In the genomic region with DNA sequence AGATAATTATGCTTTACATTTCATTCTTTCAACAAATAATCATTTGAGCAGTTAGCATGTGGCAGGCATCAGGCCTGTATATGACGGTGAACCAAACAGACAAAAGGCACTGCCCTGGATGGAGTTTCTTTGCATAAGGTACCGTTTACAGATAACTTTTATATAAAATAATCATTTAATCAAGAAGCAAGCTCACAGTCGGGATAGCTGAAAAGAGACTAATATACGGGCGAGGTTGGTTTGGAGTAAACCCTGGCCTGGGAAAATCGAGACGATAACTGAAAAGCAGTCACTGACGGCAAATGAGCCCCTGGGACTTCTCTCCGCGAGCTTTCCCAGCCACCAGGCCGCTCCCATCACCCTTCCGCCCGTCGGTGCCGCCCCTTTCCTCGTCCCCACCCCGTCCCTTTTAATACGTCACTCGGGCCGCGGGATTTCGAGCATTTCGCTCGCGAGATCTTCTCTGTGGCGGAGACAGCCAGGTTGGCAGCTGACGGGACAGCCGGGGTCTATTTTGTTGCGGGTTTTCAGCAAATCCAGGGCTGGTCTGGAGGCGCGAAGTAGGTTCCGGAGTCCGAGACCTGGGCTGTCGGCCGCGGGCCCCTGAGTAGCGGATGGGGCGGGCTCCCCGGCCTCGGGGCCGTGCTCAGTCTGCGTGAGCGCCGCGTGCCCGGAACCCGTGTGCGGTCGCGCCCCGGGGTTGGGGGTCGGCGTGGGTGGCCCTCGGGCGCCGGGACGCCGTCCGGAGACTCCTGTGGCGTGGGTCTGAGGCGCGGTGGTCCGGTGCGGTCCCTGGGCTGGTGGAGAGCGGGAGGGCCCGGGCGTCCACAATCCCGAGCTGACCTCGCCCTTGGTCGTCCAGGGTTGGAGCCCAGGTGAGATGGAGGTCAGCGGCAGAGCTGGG, we compare ENCODE assay signal across 8 cellular contexts. TPM values are rescaled to one million over a fixed set of nuclear protein-coding genes. Genes with fewer than 3 reads are reported as not detected.
DNase-seq lines count a peak whose midpoint lies in the region; ATAC-seq and TF ChIP-seq lines count a peak whose summit lies in the region.

A gene (plus strand): TSS at position 462 of the 904 bp plus-strand sequence. CDS start 703 bp downstream, outside the sequence.

- H3K4me3 Mint-ChIP-seq in IgD-negative memory B cell = peak within 1 kb of the TSS; percentile 91 to 98 (median 98)

- H3K9me2 ChIP-seq in PC-3 (replicated peaks; ENCODE audit: low read length) = no peaks in the 10 kb centered on the region

- peak within 1 kb of the TSS; percentile 89 for H2AFZ ChIP-seq in PC-3 (ENCODE audit: low read length)

- peaks cover 13 to 25% (median 19%) of the 10 kb centered on the region in 3 donors for H3K4me1 Mint-ChIP-seq in IgD-negative memory B cell

- H3K27me3 Mint-ChIP-seq in IgD-negative memory B cell = no peaks in the 10 kb centered on the region

- CTCF ChIA-PET in PC-3 (lab: Charles Lee) = interaction anchor here (0.6 to 1.2 kb wide), 2 partner anchors 31 to 253 kb away, joined by 3 read pairs; no protein-coding TSS in a partner anchor

- H3F3A ChIP-seq in PC-3 (ENCODE audit: low read length, unreplicated experiment) = no peaks in the 10 kb centered on the region

- H3K79me2 ChIP-seq in PC-3 (ENCODE audit: low read length) = peaks cover 51% of the 10 kb centered on the region

- H3K27me3 ChIP-seq in PC-3 (ENCODE audit: low read length) = no peaks in the 10 kb centered on the region
- no peaks in the 10 kb centered on the region for H3K27me3 ChIP-seq in mucosa of rectum (ENCODE audit: control insufficient read depth in 2 of 2, insufficient read depth in 2 of 2, low read length in 2 of 2)

- H4K20me1 ChIP-seq in PC-3 (ENCODE audit: low read length) = peaks cover 34% of the 10 kb centered on the region

- H3K27ac Mint-ChIP-seq in IgD-negative memory B cell = peak within 1 kb of the TSS; percentile 87 to 98 (median 91)

- DNase-seq in DMS 273 treated with DMSO at 0.1 percent for 48 hours (lab: John Stamatoyannopoulos, UW) (peak; percentile 93), PC-3 (peak; percentile 98), activated T-cell treated with anti-CD3 and anti-CD28 coated beads for 48 hours (ENCODE audit: low read depth) (peak; percentile 89), epithelial cell of proximal tubule (ENCODE audit: low read depth) (no peak)
- peak; percentile 96 for DNase-seq in stimulated activated CD8-positive, alpha-beta memory T cell treated with anti-CD3 and anti-CD28 coated beads, Interleukin-4, amount 100 ng/mL, for 48 hours

- H3K36me3 Mint-ChIP-seq in IgD-negative memory B cell = peaks cover 6% of the 10 kb centered on the region

- H3K27ac ChIP-seq in PC-3 (ENCODE audit: low read length) = peak within 1 kb of the TSS; percentile 72
- H3K27ac ChIP-seq in mucosa of rectum (ENCODE audit: low read depth in 2 of 2, low read length in 2 of 2) = peak within 1 kb of the TSS; percentile 86 to 88

- POLR2A ChIA-PET in PC-3 (lab: Charles Lee; ENCODE audit: unreplicated experiment) = interaction anchor here (0.7 kb wide), 2 partner anchors 8 to 1021 kb away, joined by 3 to 4 read pairs; no protein-coding TSS in a partner anchor

- H3K4me1 ChIP-seq in PC-3 (ENCODE audit: insufficient read depth, low read length) (peaks cover 41% of the 10 kb centered on the region), mucosa of rectum (ENCODE audit: control insufficient read depth in 2 of 2, insufficient read depth in 2 of 2, low read length in 2 of 2) (peaks cover 5 to 13% of the 10 kb centered on the region in 2 donors)

- H3K9me3 Mint-ChIP-seq in IgD-negative memory B cell = peaks cover 0 to 3% (median 0%) of the 10 kb centered on the region in 3 donors

- H3K9me3 ChIP-seq in PC-3 (ENCODE audit: low read length) (no peaks in the 10 kb centered on the region), mucosa of rectum (ENCODE audit: control insufficient read depth in 2 of 2, low read length in 2 of 2) (no peaks in the 10 kb centered on the region)

- H3K36me3 ChIP-seq in PC-3 (ENCODE audit: low read depth, low read length) (peaks cover 19% of the 10 kb centered on the region; the same call in 1 of the 2 replicates), mucosa of rectum (ENCODE audit: control insufficient read depth in 2 of 2, insufficient read depth in 2 of 2, low read length in 2 of 2) (peaks cover 0 to 3% of the 10 kb centered on the region in 2 donors)

- peak within 1 kb of the TSS; percentile 98 for H3K9ac ChIP-seq in PC-3 (ENCODE audit: low read length)
- H3K9ac ChIP-seq in mucosa of rectum (ENCODE audit: low read depth in 1 of 2, low read length in 2 of 2) = peak within 1 kb of the TSS; percentile 92 to 97

- TSS peak; percentile 34 for BruUV-seq in PC-3 (replicated peaks; lab: Mats Ljungman, UMichigan)

- peak; percentile 99 for ATAC-seq in GM21529 (IDR thresholded peaks at IDR 0.05; ENCODE audit: unreplicated experiment)
- ATAC-seq in PC-3 = peak; percentile 80

- intact Hi-C loops in PC-3 (cut with micrococcal nuclease) = loop anchor here (5.0 to 10.0 kb wide), 6 partner anchors 46 to 656 kb away; a partner anchor contains a TSS

- peak within 1 kb of the TSS; percentile 84 for H3K4me2 ChIP-seq in PC-3 (ENCODE audit: low read length)

- TF ChIP-seq CTCF in PC-3 (conservative IDR thresholded peaks at IDR 0.05; ENCODE audit: low read depth, low read length) (no peak), epithelial cell of proximal tubule (conservative IDR thresholded peaks at IDR 0.05; ENCODE audit: low read depth, low read length) (no peak)

- peak within 1 kb of the TSS; percentile 96 for H3K4me3 ChIP-seq in PC-3 (ENCODE audit: low read length)
- H3K4me3 ChIP-seq in epithelial cell of proximal tubule (ENCODE audit: low read depth, low read length) = peak within 1 kb of the TSS; percentile 94
- peak within 1 kb of the TSS; percentile 91 to 95 for H3K4me3 ChIP-seq in mucosa of rectum (ENCODE audit: low read length in 2 of 2)

RNA-seq across cellular contexts. Expression of the gene that starts here (rescaled TPM):
- polyA plus RNA-seq in IgD-negative memory B cell = 33.9 TPM
- total RNA-seq in PC-3 (2014; rRNA removed) (65.3 and 72.6 TPM in 2 replicates), epithelial cell of proximal tubule (40.2 and 57.8 TPM in 2 replicates)
